11 cellular contexts compared by ENCODE assay signal in the genomic region with DNA sequence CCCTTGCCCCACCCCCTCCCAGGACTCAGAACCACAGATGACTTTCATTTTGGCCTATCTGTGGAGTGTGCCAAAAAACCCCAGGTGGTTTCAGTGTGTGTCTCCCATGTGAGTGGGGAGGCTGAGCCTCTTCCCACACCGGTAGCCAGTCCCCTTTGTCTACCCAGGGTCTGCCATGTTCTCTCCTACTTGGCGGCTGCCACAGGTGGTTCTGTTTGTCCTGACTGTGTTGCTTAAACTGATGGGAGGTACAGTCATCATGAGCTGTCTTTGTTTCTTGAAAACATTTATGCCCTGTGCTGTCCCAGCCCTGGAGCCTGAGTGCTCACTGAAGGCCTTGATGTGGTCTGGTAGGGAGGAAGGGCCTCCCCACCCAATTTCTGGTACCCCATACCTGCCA. TPM values are rescaled to one million over a fixed set of nuclear protein-coding genes. Genes with fewer than 3 reads are reported as not detected.
DNase-seq lines count a peak whose midpoint lies in the region; ATAC-seq lines count a peak whose summit lies in the region.
"Had no signal": no experiment of that assay in that cellular context is flagged by ENCODE, and none has a peak within 500 bp of the region (broad histone marks: within the 10 kb centered on the region; RNA-seq: fewer than 3 reads in every experiment).

No MANE protein-coding gene starts in this region.

- intact Hi-C loops in activated T-helper 1 cell treated with anti-CD3 and anti-CD28 coated beads, Interleukin-12 subunit alpha, Interleukin-12 subunit beta, Interleukin-2, Interleukin-4 antibody, amounts not matched to agents 30 ng/mL and 10 ng/mL and 1 ng/mL, durations not matched to agents 14 hours and 24 hours and 36 hours (cut with micrococcal nuclease) = loop anchor here (1.0 kb wide), 1 partner anchor 15 kb away; no protein-coding TSS in a partner anchor

- no peaks in the 10 kb centered on the region for H3K27me3 Mint-ChIP-seq in activated T-helper 1 cell treated with anti-CD3 and anti-CD28 coated beads, Interleukin-12 subunit alpha, Interleukin-12 subunit beta, Interleukin-2, Interleukin-4 antibody, amounts not matched to agents 30 ng/mL and 10 ng/mL and 1 ng/mL, durations not matched to agents 14 hours and 24 hours and 36 hours (ENCODE audit: insufficient read depth)
- H3K27me3 Mint-ChIP-seq: activated B cell treated with CpG ODN at 0.5 μM for 24 hours had no signal

- ATAC-seq in HG02798 (IDR thresholded peaks at IDR 0.05; ENCODE audit: poor library complexity, unreplicated experiment) (peak; percentile 43), HG03175 (IDR thresholded peaks at IDR 0.05; ENCODE audit: unreplicated experiment) (no peak), HG03045 (IDR thresholded peaks at IDR 0.05; ENCODE audit: unreplicated experiment) (no peak), GM19328 (IDR thresholded peaks at IDR 0.05; ENCODE audit: unreplicated experiment) (no peak)
- ATAC-seq: HCT116 had no signal

- no peaks in the 10 kb centered on the region for H3K9me3 Mint-ChIP-seq in activated T-helper 1 cell treated with anti-CD3 and anti-CD28 coated beads, Interleukin-12 subunit alpha, Interleukin-12 subunit beta, Interleukin-2, Interleukin-4 antibody, amounts not matched to agents 30 ng/mL and 10 ng/mL and 1 ng/mL, durations not matched to agents 14 hours and 24 hours and 36 hours
- H3K9me3 Mint-ChIP-seq: activated B cell treated with CpG ODN at 0.5 μM for 24 hours had no signal

- H3K27ac Mint-ChIP-seq in activated T-helper 1 cell treated with anti-CD3 and anti-CD28 coated beads, Interleukin-12 subunit alpha, Interleukin-12 subunit beta, Interleukin-2, Interleukin-4 antibody, amounts not matched to agents 30 ng/mL and 10 ng/mL and 1 ng/mL, durations not matched to agents 14 hours and 24 hours and 36 hours = peak overlapping the region; percentile 34
- H3K27ac Mint-ChIP-seq: activated B cell treated with CpG ODN at 0.5 μM for 24 hours had no signal

- DNase-seq in AG08396 (ENCODE audit: low spot score) (peak; percentile 53), iris pigment epithelial cell (ENCODE audit: low read depth) (peak; percentile 36), HUDEP-2 (lab: John Stamatoyannopoulos, UW; ENCODE audit: unreplicated experiment in 76 of 76) (no peak)
- no peak for DNase-seq in activated T-helper 1 cell treated with anti-CD3 and anti-CD28 coated beads, Interleukin-12 subunit alpha, Interleukin-12 subunit beta, Interleukin-2, Interleukin-4 antibody, amounts not matched to agents 30 ng/mL and 10 ng/mL and 1 ng/mL, durations not matched to agents 14 hours and 24 hours and 36 hours (ENCODE audit: low spot score)
- DNase-seq: activated B cell treated with CpG ODN at 0.5 μM for 24 hours, NCI-H526 treated with DMSO at 0.1 percent for 48 hours had no signal

- peaks cover 20% of the 10 kb centered on the region for H3K36me3 Mint-ChIP-seq in activated T-helper 1 cell treated with anti-CD3 and anti-CD28 coated beads, Interleukin-12 subunit alpha, Interleukin-12 subunit beta, Interleukin-2, Interleukin-4 antibody, amounts not matched to agents 30 ng/mL and 10 ng/mL and 1 ng/mL, durations not matched to agents 14 hours and 24 hours and 36 hours (ENCODE audit: low read depth)

- H3K4me1 Mint-ChIP-seq in activated T-helper 1 cell treated with anti-CD3 and anti-CD28 coated beads, Interleukin-12 subunit alpha, Interleukin-12 subunit beta, Interleukin-2, Interleukin-4 antibody, amounts not matched to agents 30 ng/mL and 10 ng/mL and 1 ng/mL, durations not matched to agents 14 hours and 24 hours and 36 hours (ENCODE audit: low read depth) = peaks cover 40% of the 10 kb centered on the region

- no peak overlapping the region for H3K4me3 Mint-ChIP-seq in activated T-helper 1 cell treated with anti-CD3 and anti-CD28 coated beads, Interleukin-12 subunit alpha, Interleukin-12 subunit beta, Interleukin-2, Interleukin-4 antibody, amounts not matched to agents 30 ng/mL and 10 ng/mL and 1 ng/mL, durations not matched to agents 14 hours and 24 hours and 36 hours
- H3K4me3 Mint-ChIP-seq: activated B cell treated with CpG ODN at 0.5 μM for 24 hours had no signal

RNA-seq across cellular contexts. Expression of a gene that starts 39.7 kb away (rescaled TPM):
- total RNA-seq in activated T-helper 1 cell treated with anti-CD3 and anti-CD28 coated beads, Interleukin-12 subunit alpha, Interleukin-12 subunit beta, Interleukin-2, Interleukin-4 antibody, amounts not matched to agents 30 ng/mL and 10 ng/mL and 1 ng/mL, durations not matched to agents 14 hours and 24 hours and 36 hours = 0.73 and 0.83 TPM in 2 replicates

Comparison
In these comparisons a context has a peak if more than half of its experiments do, and no peak if none do; other contexts are left out.
1. DNase-seq: peak in AG08396 (single experiment) and iris pigment epithelial cell (single experiment); none in activated T-helper 1 cell treated with anti-CD3 and anti-CD28 coated beads, Interleukin-12 subunit alpha, Interleukin-12 subunit beta, Interleukin-2, Interleukin-4 antibody, amounts not matched to agents 30 ng/mL and 10 ng/mL and 1 ng/mL, durations not matched to agents 14 hours and 24 hours and 36 hours (single experiment) and HUDEP-2 (0 of 76).